In genomic region chr2:138536740-138537139, GRCh38 we compare ENCODE assay signal across 22 cellular contexts. TPM values are rescaled to one million over a fixed set of nuclear protein-coding genes. Genes with fewer than 3 reads are reported as not detected.
DNase-seq lines count a peak whose midpoint lies in the region; ATAC-seq and TF ChIP-seq lines count a peak whose summit lies in the region.
"Had no signal": no experiment of that assay in that cellular context is flagged by ENCODE, and none has a peak within 500 bp of the region (broad histone marks: within the 10 kb centered on the region; RNA-seq: fewer than 3 reads in every experiment).

No MANE protein-coding gene starts in this region.

- DNase-seq in kidney epithelial cell (ENCODE audit: low read depth) (peak; percentile 1), head of caudate nucleus (no peak), GF-D8 (lab: John Stamatoyannopoulos, UW) (no peak), AML-193 (lab: John Stamatoyannopoulos, UW) (no peak)
- DNase-seq: activated CD4-positive, alpha-beta memory T cell treated with anti-CD3 and anti-CD28 coated beads for 36 hours; activated naive CD4-positive, alpha-beta T cell treated with anti-CD3 and anti-CD28 coated beads for 36 hours; amygdala; CD4-positive, CD25-positive, alpha-beta regulatory T cell; hypothalamus; KBM-7; MV-4-11; naive thymus-derived CD4-positive, alpha-beta T cell; NCI-H187; pancreas; PC-9; stimulated activated CD4-positive, alpha-beta T cell treated with anti-CD3 and anti-CD28 coated beads, Interleukin-15, amount 100 ng/mL, for 24 hours had no signal

- H3K4me1 ChIP-seq in BLaER1 (peaks cover 24% of the 10 kb centered on the region), HUES64 (ENCODE audit: insufficient read depth, low read length) (peaks cover 12% of the 10 kb centered on the region)

- H3K4me2 ChIP-seq in BLaER1, result peak overlapping the region; percentile 62
- H3K4me2 ChIP-seq: PC-9 had no signal

- no peak for TF ChIP-seq CTCF in kidney epithelial cell (IDR thresholded peaks at IDR 0.05; ENCODE audit: insufficient read depth, low read length, poor library complexity, severe bottlenecking)

- H3K27ac ChIP-seq in BLaER1, result no peak overlapping the region
- H3K27ac ChIP-seq in HUES64 (ENCODE audit: low read depth, low read length), result peak overlapping the region; percentile 3; the same call in 1 of the 2 replicates
- H3K27ac ChIP-seq: cardiac muscle cell, pancreas, PC-9 had no signal

- peaks cover 54% of the 10 kb centered on the region for H4K20me1 ChIP-seq in BLaER1

- H3K27me3 ChIP-seq in BLaER1 (no peaks in the 10 kb centered on the region), HUES64 (ENCODE audit: insufficient read depth, low read length) (no peaks in the 10 kb centered on the region), kidney epithelial cell (ENCODE audit: control insufficient read depth, insufficient read depth, low read length) (no peaks in the 10 kb centered on the region)
- H3K27me3 ChIP-seq: cardiac muscle cell, pancreas had no signal

- intact Hi-C loops in head of caudate nucleus (cut with DNase I), result no loop called here

- 89% methylated on average over 2 of the region's 2 CpGs for WGBS in HUES64

- H3K4me3 ChIP-seq in BLaER1, result no peak overlapping the region
- no peak overlapping the region for H3K4me3 ChIP-seq in HUES64 (ENCODE audit: low read length)
- no peak overlapping the region for H3K4me3 ChIP-seq in kidney epithelial cell (ENCODE audit: low read depth, low read length)
- H3K4me3 ChIP-seq: cardiac muscle cell, pancreas, PC-9 had no signal

- H3K9ac ChIP-seq in BLaER1 (no peak overlapping the region), HUES64 (ENCODE audit: low read depth, low read length) (no peak overlapping the region)

- ATAC-seq in GM21619 (IDR thresholded peaks at IDR 0.05; ENCODE audit: unreplicated experiment), result peak; percentile 1
- no peak for ATAC-seq in HG02981 (IDR thresholded peaks at IDR 0.05; ENCODE audit: unreplicated experiment)
- ATAC-seq: naive thymus-derived CD4-positive, alpha-beta T cell; sciatic nerve had no signal

- H3K9me3 ChIP-seq in BLaER1 (peaks cover 28% of the 10 kb centered on the region), HUES64 (ENCODE audit: insufficient read depth, low read depth, low read length) (peaks cover 17% of the 10 kb centered on the region)
- H3K9me3 ChIP-seq: pancreas had no signal

- peaks cover 19% of the 10 kb centered on the region for H3K36me3 ChIP-seq in BLaER1
- peaks cover 7% of the 10 kb centered on the region for H3K36me3 ChIP-seq in HUES64 (ENCODE audit: insufficient read depth, low read length)
- no peaks in the 10 kb centered on the region for H3K36me3 ChIP-seq in kidney epithelial cell (ENCODE audit: control insufficient read depth, insufficient read depth, low read length)
- H3K36me3 ChIP-seq: cardiac muscle cell, pancreas had no signal

RNA-seq across cellular contexts. Expression of gene SPOPL, which starts 35.2 kb away (rescaled TPM):
- polyA plus RNA-seq in HUES64 (2013, experiment 1 of 2), result 7.8 TPM
- polyA plus RNA-seq in HUES64 (2013, experiment 2 of 2), result 7.5 TPM
- total RNA-seq in kidney epithelial cell, result 13.7 and 19.3 TPM in 2 replicates
